29 cellular contexts compared by ENCODE assay signal in the genomic region with DNA sequence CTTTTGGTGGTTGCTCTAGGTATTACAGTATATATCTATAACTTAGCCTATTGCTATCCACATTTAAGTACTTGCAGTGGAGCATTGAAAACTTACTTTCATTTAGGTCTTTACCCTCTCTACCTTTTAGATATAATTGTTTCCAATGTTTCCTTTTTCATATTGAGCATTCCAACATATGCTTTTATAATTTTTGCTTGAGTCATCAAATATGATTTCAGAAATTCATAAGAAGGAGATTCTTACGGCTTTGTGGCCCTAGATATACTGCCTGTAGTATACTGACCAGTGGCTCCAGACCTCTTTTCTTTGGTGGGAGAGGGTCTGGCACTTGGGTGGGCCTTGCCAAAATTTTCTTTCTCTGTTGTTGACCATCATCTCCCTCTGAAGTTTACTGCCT.
"Had no signal": no experiment of that assay in that cellular context is flagged by ENCODE, and none has a peak within 500 bp of the region (broad histone marks: within the 10 kb centered on the region; RNA-seq: fewer than 3 reads in every experiment).

No MANE protein-coding gene starts in this region.

- H3K4me3 ChIP-seq: left lung, lung, neural progenitor cell, psoas muscle, skin epidermis, suprapubic skin, thoracic aorta, tibial artery, upper lobe of right lung had no signal

- H3K27me3 ChIP-seq: left lung, neural progenitor cell, neutrophil, suprapubic skin, tibial artery, upper lobe of right lung had no signal

- H3K27me3 Mint-ChIP-seq: naive B cell; stimulated activated naive CD8-positive, alpha-beta T cell treated with anti-CD3 and anti-CD28 coated beads, Interleukin-15, Interleukin-2, amounts not matched to agents 100 ng/mL and 50 ng/mL, for 24 hours had no signal

- H3K4me1 Mint-ChIP-seq: immature natural killer cell, mesothelial cell of epicardium, natural killer cell, nephron progenitor cell, neural progenitor cell had no signal

- H3K9ac ChIP-seq: neural progenitor cell, parathyroid adenoma had no signal

- H3K36me3 Mint-ChIP-seq: neural progenitor cell had no signal

- H3K27ac Mint-ChIP-seq: immature natural killer cell; mesothelial cell of epicardium; natural killer cell; nephron progenitor cell; neural progenitor cell; stimulated activated naive CD8-positive, alpha-beta T cell treated with anti-CD3 and anti-CD28 coated beads, Interleukin-15, Interleukin-2, amounts not matched to agents 100 ng/mL and 50 ng/mL, for 24 hours had no signal

- H3K4me1 ChIP-seq: left lung, neural progenitor cell, parathyroid adenoma, psoas muscle, suprapubic skin, tibial artery, upper lobe of right lung had no signal

- DNase-seq: hypothalamus; immature natural killer cell; kidney; left colon; left lung; mesendoderm; naive B cell; natural killer cell; nephron progenitor cell; occipital lobe; psoas muscle; stimulated activated CD4-positive, alpha-beta T cell treated with anti-CD3 and anti-CD28 coated beads, Interleukin-12 subunit alpha, Interleukin-12 subunit beta, amount 100 ng/mL, for 4 hours; stimulated activated CD4-positive, alpha-beta T cell treated with anti-CD3 and anti-CD28 coated beads, Interleukin-15, amount 100 ng/mL, for 24 hours; stimulated activated CD4-positive, alpha-beta T cell treated with anti-CD3 and anti-CD28 coated beads, Interleukin-2, amount 100 ng/mL, for 24 hours; stimulated activated CD4-positive, alpha-beta T cell treated with anti-CD3 and anti-CD28 coated beads, Interleukin-4, amount 100 ng/mL, for 1 hour; stimulated activated naive CD4-positive, alpha-beta T cell; tibial artery; trophoblast cell; upper lobe of right lung had no signal

- H3K4me3 Mint-ChIP-seq: immature natural killer cell; mesothelial cell of epicardium; natural killer cell; nephron progenitor cell; neural progenitor cell; stimulated activated naive CD8-positive, alpha-beta T cell treated with anti-CD3 and anti-CD28 coated beads, Interleukin-15, Interleukin-2, amounts not matched to agents 100 ng/mL and 50 ng/mL, for 24 hours had no signal

- H3K36me3 ChIP-seq: neural progenitor cell, neutrophil had no signal

- H3K27ac ChIP-seq: left lung, neural progenitor cell, neutrophil, parathyroid adenoma, psoas muscle, skin epidermis, suprapubic skin, thoracic aorta, tibial artery, upper lobe of right lung had no signal

- ATAC-seq: left colon, left lung, natural killer cell, psoas muscle, sciatic nerve, upper lobe of right lung had no signal
